Comparison of ENCODE assay signal across 13 cellular contexts in genomic region chr13:103134271-103134670, GRCh38.
DNase-seq lines count a peak whose midpoint lies in the region; ATAC-seq lines count a peak whose summit lies in the region.
"Had no signal": no experiment of that assay in that cellular context is flagged by ENCODE, and none has a peak within 500 bp of the region (broad histone marks: within the 10 kb centered on the region; RNA-seq: fewer than 3 reads in every experiment).

No MANE protein-coding gene starts in this region.

- no peak overlapping the region for H3K4me3 Mint-ChIP-seq in stimulated activated naive B cell treated with anti-CD40 and anti-IgM and Interleukin-4, amounts not matched to agents 10 μg/mL and 1 μg/mL and 100 μg/mL, for 72 hours
- no peak overlapping the region for H3K4me3 Mint-ChIP-seq in activated T-helper 17 cell treated with anti-CD3 and anti-CD28 coated beads, Interleukin-2, amount 50 U/mL, for 72 hours
- H3K4me3 Mint-ChIP-seq: activated CD8-positive, alpha-beta memory T cell treated with anti-CD3 and anti-CD28 coated beads, Interleukin-2, amount 10 ng/mL, durations not matched to agents 7 days and 5 days; natural killer cell treated with Interleukin-12 subunit alpha and Interleukin-12 subunit beta and Interleukin-15 and Interleukin-18, amount 100 ng/mL, for 72 hours; WTC11 had no signal

- H3K27me3 Mint-ChIP-seq in stimulated activated naive B cell treated with anti-CD40 and anti-IgM and Interleukin-4, amounts not matched to agents 10 μg/mL and 1 μg/mL and 100 μg/mL, for 72 hours, result no peaks in the 10 kb centered on the region
- H3K27me3 Mint-ChIP-seq in activated T-helper 17 cell treated with anti-CD3 and anti-CD28 coated beads, Interleukin-2, amount 50 U/mL, for 72 hours, result peaks cover 5% of the 10 kb centered on the region
- H3K27me3 Mint-ChIP-seq: activated CD8-positive, alpha-beta memory T cell treated with anti-CD3 and anti-CD28 coated beads, Interleukin-2, amount 10 ng/mL, durations not matched to agents 7 days and 5 days; natural killer cell treated with Interleukin-12 subunit alpha and Interleukin-12 subunit beta and Interleukin-15 and Interleukin-18, amount 100 ng/mL, for 72 hours had no signal

- peaks cover 0 to 2% of the 10 kb centered on the region in 2 donors for H3K4me1 Mint-ChIP-seq in stimulated activated naive B cell treated with anti-CD40 and anti-IgM and Interleukin-4, amounts not matched to agents 10 μg/mL and 1 μg/mL and 100 μg/mL, for 72 hours
- no peaks in the 10 kb centered on the region for H3K4me1 Mint-ChIP-seq in activated T-helper 17 cell treated with anti-CD3 and anti-CD28 coated beads, Interleukin-2, amount 50 U/mL, for 72 hours
- H3K4me1 Mint-ChIP-seq: activated CD8-positive, alpha-beta memory T cell treated with anti-CD3 and anti-CD28 coated beads, Interleukin-2, amount 10 ng/mL, durations not matched to agents 7 days and 5 days; WTC11 had no signal

- peaks cover 4 to 6% of the 10 kb centered on the region in 2 donors for H3K9me3 Mint-ChIP-seq in stimulated activated naive B cell treated with anti-CD40 and anti-IgM and Interleukin-4, amounts not matched to agents 10 μg/mL and 1 μg/mL and 100 μg/mL, for 72 hours
- H3K9me3 Mint-ChIP-seq in activated T-helper 17 cell treated with anti-CD3 and anti-CD28 coated beads, Interleukin-2, amount 50 U/mL, for 72 hours, result no peaks in the 10 kb centered on the region

- ATAC-seq in GM19043 (IDR thresholded peaks at IDR 0.05; ENCODE audit: low read depth, unreplicated experiment) (peak; percentile 42), HG02588 (IDR thresholded peaks at IDR 0.05; ENCODE audit: unreplicated experiment) (peak; percentile 35), HG03139 (IDR thresholded peaks at IDR 0.05; ENCODE audit: unreplicated experiment) (peak; percentile 62), GM21528 (IDR thresholded peaks at IDR 0.05; ENCODE audit: low FRiP score, unreplicated experiment) (no peak)
- peak; percentile 41 to 52 for ATAC-seq in stimulated activated naive B cell treated with anti-CD40 and anti-IgM and Interleukin-4, amounts not matched to agents 10 μg/mL and 1 μg/mL and 100 μg/mL, for 72 hours (replicated peaks)
- no peak for ATAC-seq in activated T-helper 17 cell treated with anti-CD3 and anti-CD28 coated beads, Interleukin-2, amount 50 U/mL, for 72 hours (replicated peaks)
- ATAC-seq: activated CD8-positive, alpha-beta memory T cell treated with anti-CD3 and anti-CD28 coated beads, Interleukin-2, amount 10 ng/mL, durations not matched to agents 7 days and 5 days; natural killer cell treated with Interleukin-12 subunit alpha and Interleukin-12 subunit beta and Interleukin-15 and Interleukin-18, amount 100 ng/mL, for 72 hours; WTC11 had no signal

- no peak overlapping the region for H3K27ac Mint-ChIP-seq in stimulated activated naive B cell treated with anti-CD40 and anti-IgM and Interleukin-4, amounts not matched to agents 10 μg/mL and 1 μg/mL and 100 μg/mL, for 72 hours
- no peak overlapping the region for H3K27ac Mint-ChIP-seq in activated T-helper 17 cell treated with anti-CD3 and anti-CD28 coated beads, Interleukin-2, amount 50 U/mL, for 72 hours
- H3K27ac Mint-ChIP-seq: activated CD8-positive, alpha-beta memory T cell treated with anti-CD3 and anti-CD28 coated beads, Interleukin-2, amount 10 ng/mL, durations not matched to agents 7 days and 5 days; natural killer cell treated with Interleukin-12 subunit alpha and Interleukin-12 subunit beta and Interleukin-15 and Interleukin-18, amount 100 ng/mL, for 72 hours; WTC11 had no signal

- DNase-seq in stimulated activated naive B cell treated with anti-CD40 and anti-IgM and Interleukin-4, amounts not matched to agents 10 μg/mL and 1 μg/mL and 100 μg/mL, for 72 hours, result no peak
- no peak for DNase-seq in foreskin melanocyte
- DNase-seq: activated CD8-positive, alpha-beta memory T cell treated with anti-CD3 and anti-CD28 coated beads, Interleukin-2, amount 10 ng/mL, durations not matched to agents 7 days and 5 days; cortex of kidney; NCI-H2081 treated with DMSO at 0.1 percent for 48 hours; NCI-H748 treated with DMSO at 0.1 percent for 48 hours had no signal

- no peaks in the 10 kb centered on the region for H3K36me3 Mint-ChIP-seq in stimulated activated naive B cell treated with anti-CD40 and anti-IgM and Interleukin-4, amounts not matched to agents 10 μg/mL and 1 μg/mL and 100 μg/mL, for 72 hours
- H3K36me3 Mint-ChIP-seq in activated T-helper 17 cell treated with anti-CD3 and anti-CD28 coated beads, Interleukin-2, amount 50 U/mL, for 72 hours (ENCODE audit: low read depth), result no peaks in the 10 kb centered on the region
- H3K36me3 Mint-ChIP-seq: activated CD8-positive, alpha-beta memory T cell treated with anti-CD3 and anti-CD28 coated beads, Interleukin-2, amount 10 ng/mL, durations not matched to agents 7 days and 5 days; natural killer cell treated with Interleukin-12 subunit alpha and Interleukin-12 subunit beta and Interleukin-15 and Interleukin-18, amount 100 ng/mL, for 72 hours; WTC11 had no signal

Comparison
In these comparisons a context has a peak if more than half of its experiments do, and no peak if none do; other contexts are left out.
1. ATAC-seq: peak in GM19043 (single experiment), HG02588 (single experiment), HG03139 (single experiment) and stimulated activated naive B cell treated with anti-CD40 and anti-IgM and Interleukin-4, amounts not matched to agents 10 μg/mL and 1 μg/mL and 100 μg/mL, for 72 hours (2 of 2); none in GM21528 (single experiment) and activated T-helper 17 cell treated with anti-CD3 and anti-CD28 coated beads, Interleukin-2, amount 50 U/mL, for 72 hours (single experiment).